15 cellular contexts compared by ENCODE assay signal in genomic region chr12:2154050-2154449, GRCh38.
DNase-seq lines count a peak whose midpoint lies in the region; ATAC-seq, FAIRE-seq and TF ChIP-seq lines count a peak whose summit lies in the region.
"Had no signal": no experiment of that assay in that cellular context is flagged by ENCODE, and none has a peak within 500 bp of the region (broad histone marks: within the 10 kb centered on the region; RNA-seq: fewer than 3 reads in every experiment).

No MANE protein-coding gene starts in this region.

- H3K27me3 ChIP-seq in thoracic aorta (replicated peaks; ENCODE audit: insufficient read depth), result no peaks in the 10 kb centered on the region

- H3K4me1 ChIP-seq in HEK293 (ENCODE audit: control insufficient read depth, insufficient read depth, low read length), result no peaks in the 10 kb centered on the region
- peaks cover 18 to 70% of the 10 kb centered on the region in 2 donors for H3K4me1 ChIP-seq in thoracic aorta (ENCODE audit: control insufficient read depth in 1 of 2, low read depth in 2 of 2)
- H3K4me1 ChIP-seq in kidney (ENCODE audit: control insufficient read depth in 1 of 2, insufficient read depth in 1 of 2, low read depth in 1 of 2, low read length in 2 of 2), result peaks cover 3 to 4% of the 10 kb centered on the region in 2 donors

- CTCF ChIA-PET in HEK293 (lab: Yijun Ruan, JAX), result no interaction called here

- intact Hi-C loops in posterior vena cava (cut with DNase I) (no loop called here), kidney (cut with DNase I) (no loop called here)

- TF ChIP-seq CTCF in HEK293 (tag by site-specific recombination; IDR thresholded peaks at IDR 0.05) (no peak), chondrocyte (IDR thresholded peaks at IDR 0.05) (no peak), thoracic aorta (IDR thresholded peaks at IDR 0.05) (no peak), kidney (IDR thresholded peaks at IDR 0.05; ENCODE audit: borderline replicate concordance, extremely low read depth, insufficient read depth) (no peak)

- no peak overlapping the region for H3K9ac ChIP-seq in kidney (ENCODE audit: low read length in 2 of 2)

- peak overlapping the region; percentile 88 for H3K27ac Mint-ChIP-seq in chondrocyte (ENCODE audit: unreplicated experiment)
- H3K27ac Mint-ChIP-seq: WTC11 had no signal

- H3K36me3 ChIP-seq in HEK293 (ENCODE audit: control insufficient read depth in 2 of 2, insufficient read depth in 1 of 2, low read length in 2 of 2) (no peaks in the 10 kb centered on the region), thoracic aorta (no peaks in the 10 kb centered on the region), kidney (ENCODE audit: control insufficient read depth in 1 of 2, insufficient read depth in 2 of 2, low read length in 2 of 2) (no peaks in the 10 kb centered on the region)

- FAIRE-seq in kidney (lab: Jason Lieb, UNC), result no peak

- no peaks in the 10 kb centered on the region for H3K9me3 ChIP-seq in HEK293 (ENCODE audit: control insufficient read depth, insufficient read depth, low read depth, low read length)
- H3K9me3 ChIP-seq in thoracic aorta, result no peaks in the 10 kb centered on the region
- H3K9me3 ChIP-seq in kidney (ENCODE audit: control insufficient read depth in 1 of 2, low read length in 2 of 2), result no peaks in the 10 kb centered on the region

- no peaks in the 10 kb centered on the region for H3K27me3 Mint-ChIP-seq in chondrocyte (ENCODE audit: low read depth)

- DNase-seq in chondrocyte (ENCODE audit: low spot score) (no peak), iris pigment epithelial cell (ENCODE audit: low read depth) (peak; percentile 54), thoracic aorta (ENCODE audit: low spot score) (no peak), posterior vena cava (ENCODE audit: low spot score) (no peak), kidney (no peak), DMS53 (lab: John Stamatoyannopoulos, UW) (no peak)
- DNase-seq: activated T-cell treated with anti-CD3 and anti-CD28 coated beads, Interleukin-2, amount 50 U/mL, for 48 hours; central memory CD4-positive, alpha-beta T cell; COR-L47; mesendoderm; NCI-H524 treated with DMSO at 0.1 percent for 48 hours; SIG-M5 had no signal

- peaks cover 2% of the 10 kb centered on the region for H3K36me3 Mint-ChIP-seq in chondrocyte (ENCODE audit: low read depth)
- H3K36me3 Mint-ChIP-seq: WTC11 had no signal

- no peak for ATAC-seq in thoracic aorta (ENCODE audit: insufficient number of reproducible peaks, low FRiP score, low read depth)
- no peak for ATAC-seq in HG02973 (IDR thresholded peaks at IDR 0.05; ENCODE audit: unreplicated experiment)
- ATAC-seq: WTC11 had no signal

- H3K4me3 ChIP-seq in HEK293 (ENCODE audit: low read depth, low read length), result no peak overlapping the region
- H3K4me3 ChIP-seq in thoracic aorta, result no peak overlapping the region
- no peak overlapping the region for H3K4me3 ChIP-seq in kidney (ENCODE audit: low read length in 2 of 2)

- POLR2A ChIA-PET in HEK293 (lab: Yijun Ruan, JAX), result no interaction called here

- H3K27ac ChIP-seq in HEK293 (ENCODE audit: extremely low read depth, low read depth, low read length), result no peak overlapping the region
- peak overlapping the region; percentile 55 to 64 for H3K27ac ChIP-seq in thoracic aorta
- H3K27ac ChIP-seq in kidney (ENCODE audit: low read depth in 2 of 2, low read length in 2 of 2), result no peak overlapping the region

- H3K9me3 Mint-ChIP-seq in chondrocyte (ENCODE audit: low read depth), result no peaks in the 10 kb centered on the region
- H3K9me3 Mint-ChIP-seq: WTC11 had no signal

- peaks cover 34% of the 10 kb centered on the region for H3K4me1 Mint-ChIP-seq in chondrocyte (ENCODE audit: low read depth)

- no peak overlapping the region for H3K4me3 Mint-ChIP-seq in chondrocyte (ENCODE audit: unreplicated experiment)
- H3K4me3 Mint-ChIP-seq: WTC11 had no signal

TF ChIP-seq in HEK293, 187 proteins besides CTCF, POLR2A, EP300 and RAD21:
- TF ChIP-seq, protein P1, sequence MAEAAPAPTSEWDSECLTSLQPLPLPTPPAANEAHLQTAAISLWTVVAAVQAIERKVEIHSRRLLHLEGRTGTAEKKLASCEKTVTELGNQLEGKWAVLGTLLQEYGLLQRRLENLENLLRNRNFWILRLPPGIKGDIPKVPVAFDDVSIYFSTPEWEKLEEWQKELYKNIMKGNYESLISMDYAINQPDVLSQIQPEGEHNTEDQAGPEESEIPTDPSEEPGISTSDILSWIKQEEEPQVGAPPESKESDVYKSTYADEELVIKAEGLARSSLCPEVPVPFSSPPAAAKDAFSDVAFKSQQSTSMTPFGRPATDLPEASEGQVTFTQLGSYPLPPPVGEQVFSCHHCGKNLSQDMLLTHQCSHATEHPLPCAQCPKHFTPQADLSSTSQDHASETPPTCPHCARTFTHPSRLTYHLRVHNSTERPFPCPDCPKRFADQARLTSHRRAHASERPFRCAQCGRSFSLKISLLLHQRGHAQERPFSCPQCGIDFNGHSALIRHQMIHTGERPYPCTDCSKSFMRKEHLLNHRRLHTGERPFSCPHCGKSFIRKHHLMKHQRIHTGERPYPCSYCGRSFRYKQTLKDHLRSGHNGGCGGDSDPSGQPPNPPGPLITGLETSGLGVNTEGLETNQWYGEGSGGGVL (tag by site-specific recombination; IDR thresholded peaks at IDR 0.05), result no peak
- no peak for TF ChIP-seq ZNF426 (tag by site-specific recombination; IDR thresholded peaks at IDR 0.05)
- no peak for TF ChIP-seq ZNF530 (tag by site-specific recombination; IDR thresholded peaks at IDR 0.05; ENCODE audit: low read depth)
- no peak for TF ChIP-seq ZNF670 (tag by site-specific recombination; IDR thresholded peaks at IDR 0.05; ENCODE audit: low read depth)
- TF ChIP-seq ZNF548 (tag by site-specific recombination; IDR thresholded peaks at IDR 0.05), result no peak
- TF ChIP-seq ZNF449 (tag by site-specific recombination; IDR thresholded peaks at IDR 0.05), result no peak
- no peak for TF ChIP-seq ZNF350 (tag by site-specific recombination; IDR thresholded peaks at IDR 0.05)
- no peak for TF ChIP-seq ZFP41 (tag by site-specific recombination; IDR thresholded peaks at IDR 0.05; ENCODE audit: borderline replicate concordance)
- TF ChIP-seq ZNF391 (tag by site-specific recombination; IDR thresholded peaks at IDR 0.05; ENCODE audit: borderline replicate concordance, low read depth), result no peak
- no peak for TF ChIP-seq ZSCAN30 (tag by site-specific recombination; IDR thresholded peaks at IDR 0.05)
- TF ChIP-seq ZNF16 (tag by site-specific recombination; IDR thresholded peaks at IDR 0.05; ENCODE audit: low read depth), result no peak
- TF ChIP-seq ZNF184 (tag by site-specific recombination; IDR thresholded peaks at IDR 0.05), result no peak
- TF ChIP-seq ZNF423 (tag by site-specific recombination; IDR thresholded peaks at IDR 0.05), result no peak
- peak; percentile 86 for TF ChIP-seq EGR2 (tag by site-specific recombination; IDR thresholded peaks at IDR 0.05; ENCODE audit: low read depth)
- TF ChIP-seq GLIS1 (tag by site-specific recombination; IDR thresholded peaks at IDR 0.05), result no peak
- peak; percentile 59 for TF ChIP-seq ZFHX2 (tag by site-specific recombination; conservative IDR thresholded peaks at IDR 0.05)
TF ChIP-seq in HEK293: peak in this region for 2.

Comparison
In these comparisons a context has a peak if more than half of its experiments do, and no peak if none do; other contexts are left out.
1. H3K27ac ChIP-seq: peak in thoracic aorta (2 of 2); none in HEK293 (single experiment) and kidney (0 of 2).